ENCODE assay signal across 11 cellular contexts in genomic region chr1:118219438-118219837, GRCh38. TPM values are rescaled to one million over a fixed set of nuclear protein-coding genes. Genes with fewer than 3 reads are reported as not detected.
"Had no signal": no experiment of that assay in that cellular context is flagged by ENCODE, and none has a peak within 500 bp of the region (broad histone marks: within the 10 kb centered on the region; RNA-seq: fewer than 3 reads in every experiment).

No MANE protein-coding gene starts in this region.

- H3K4me2 ChIP-seq: GM23338 had no signal

- H3K9me3 ChIP-seq: HAP-1 had no signal

- H3K4me1 Mint-ChIP-seq: H9 had no signal

- H3K9ac ChIP-seq: GM23248 had no signal

- ATAC-seq: GM23338, HCT116 had no signal

- H3K9me3 Mint-ChIP-seq: GM23338, H9, HFFc6 had no signal

- H3K27ac Mint-ChIP-seq: GM23338, H9, HFFc6 had no signal

- H3K4me3 Mint-ChIP-seq: GM23338, H9, HFFc6 had no signal

- FAIRE-seq: H1, H54 had no signal

- H2AFZ ChIP-seq: GM23248, GM23338 had no signal

- H3K4me3 ChIP-seq: GM23248, GM23338, HAP-1 had no signal

- DNase-seq: GM23248, GOT3, H7, H9, HCEC 1CT, HFFc6 had no signal

- H3K36me3 ChIP-seq: HAP-1 had no signal

- H3K27ac ChIP-seq: GM23248 had no signal

RNA-seq across cellular contexts. Expression of gene SPAG17, which starts 34.4 kb away (rescaled TPM):
- total RNA-seq: GM23248, HFFc6 had no signal
